ENCODE assay signal across 10 cellular contexts in genomic region chr22:37731804-37732471, GRCh38. TPM values are rescaled to one million over a fixed set of nuclear protein-coding genes. Genes with fewer than 3 reads are reported as not detected.
DNase-seq lines count a peak whose midpoint lies in the region; ATAC-seq and TF ChIP-seq lines count a peak whose summit lies in the region.
"Had no signal": no experiment of that assay in that cellular context is flagged by ENCODE, and none has a peak within 500 bp of the region (broad histone marks: within the 10 kb centered on the region; RNA-seq: fewer than 3 reads in every experiment).

No MANE protein-coding gene starts in this region.

- H3K4me1 ChIP-seq in OCI-LY3 (ENCODE audit: low read length) (peaks cover 9% of the 10 kb centered on the region; the same call in 1 of the 2 replicates), upper lobe of right lung (peaks cover 31% of the 10 kb centered on the region)

- no peak for DNase-seq in Right ventricle myocardium superior
- DNase-seq in left cardiac atrium, result no peak
- DNase-seq in fibroblast of villous mesenchyme (ENCODE audit: low read depth), result no peak
- no peak for DNase-seq in upper lobe of right lung
- no peak for DNase-seq in stimulated activated naive CD4-positive, alpha-beta T cell (lab: John Stamatoyannopoulos, UW)
- DNase-seq in kidney glomerular epithelial cell (lab: John Stamatoyannopoulos, UW), result no peak
- DNase-seq: NCI-H2171 treated with DMSO at 0.1 percent for 48 hours had no signal

- H3K27me3 ChIP-seq in OCI-LY3 (ENCODE audit: low read depth, low read length) (no peaks in the 10 kb centered on the region), upper lobe of right lung (no peaks in the 10 kb centered on the region)

- H3K9me3 ChIP-seq in OCI-LY3 (ENCODE audit: insufficient read depth, low read length), result no peaks in the 10 kb centered on the region
- H3K9me3 ChIP-seq in upper lobe of right lung, result no peaks in the 10 kb centered on the region

- peak; percentile 4 for ATAC-seq in Right ventricle myocardium superior (ENCODE audit: poor library complexity)
- ATAC-seq in left cardiac atrium, result no peak
- peak; percentile 62 for ATAC-seq in upper lobe of right lung
- ATAC-seq in HG02642 (IDR thresholded peaks at IDR 0.05; ENCODE audit: poor library complexity, unreplicated experiment), result no peak

- no peaks in the 10 kb centered on the region for H3K36me3 ChIP-seq in OCI-LY3 (replicated peaks; ENCODE audit: low read depth, low read length)
- no peaks in the 10 kb centered on the region for H3K36me3 ChIP-seq in upper lobe of right lung

- H2AFZ ChIP-seq in OCI-LY3 (ENCODE audit: low read depth, low read length), result peak overlapping the region; percentile 75; the same call in 1 of the 2 replicates
- H2AFZ ChIP-seq: parathyroid adenoma had no signal

- intact Hi-C loops in Right ventricle myocardium superior (cut with DNase I) (no loop called here), left cardiac atrium (cut with DNase I) (no loop called here), upper lobe of right lung (cut with DNase I) (no loop called here)

- H3K4me2 ChIP-seq in OCI-LY3 (ENCODE audit: low read length), result no peak overlapping the region

- no peak for TF ChIP-seq CTCF in OCI-LY3 (IDR thresholded peaks at IDR 0.05; ENCODE audit: low read depth, low read length)
- peak; percentile 24 for TF ChIP-seq CTCF in fibroblast of villous mesenchyme (IDR thresholded peaks at IDR 0.05; ENCODE audit: insufficient read depth, low read depth, low read length)
- peak; percentile 25 for TF ChIP-seq CTCF in upper lobe of right lung (IDR thresholded peaks at IDR 0.05)

- H3K27ac ChIP-seq in OCI-LY3 (ENCODE audit: low read length) (no peak overlapping the region), upper lobe of right lung (no peak overlapping the region)
- H3K27ac ChIP-seq: parathyroid adenoma had no signal

- H3K9ac ChIP-seq in OCI-LY3 (ENCODE audit: low read length), result no peak overlapping the region
- H3K9ac ChIP-seq: parathyroid adenoma had no signal

- H4K20me1 ChIP-seq in OCI-LY3 (ENCODE audit: insufficient read depth, low read length), result no peaks in the 10 kb centered on the region

- no peak overlapping the region for H3K4me3 ChIP-seq in OCI-LY3 (ENCODE audit: low read length)
- no peak overlapping the region for H3K4me3 ChIP-seq in fibroblast of villous mesenchyme (ENCODE audit: low read depth, low read length)
- H3K4me3 ChIP-seq in upper lobe of right lung, result no peak overlapping the region

- H3K79me2 ChIP-seq in OCI-LY3 (ENCODE audit: low read length), result no peaks in the 10 kb centered on the region
- H3K79me2 ChIP-seq: parathyroid adenoma had no signal

RNA-seq across cellular contexts. Expression of gene TRIOBP, which starts 35.1 kb away (rescaled TPM):
- total RNA-seq in Right ventricle myocardium superior (78.6 TPM), left cardiac atrium (100 to 1,000 TPM in 1 of 2 donors, 10 to 100 TPM in 1; 83.5 to 118 TPM), fibroblast of villous mesenchyme (121 and 141 TPM in 2 replicates), upper lobe of right lung (85.0 TPM)

RNA-seq across cellular contexts. Expression of gene NOL12, which starts 45.8 kb away (rescaled TPM):
- total RNA-seq in Right ventricle myocardium superior (14.3 TPM), left cardiac atrium (10 to 100 TPM; 13.7 TPM), fibroblast of villous mesenchyme (7.3 and 10.3 TPM in 2 replicates), upper lobe of right lung (21.6 TPM)

RNA-seq across cellular contexts. Expression of gene LGALS1, which starts 56.5 kb away (rescaled TPM):
- 1,068 TPM for total RNA-seq in Right ventricle myocardium superior
- 100 to 1,000 TPM; 599 to 917 TPM for total RNA-seq in left cardiac atrium
- 3,707 and 5,728 TPM in 2 replicates for total RNA-seq in fibroblast of villous mesenchyme
- total RNA-seq in upper lobe of right lung, result 340 TPM

Comparison
In these comparisons a context has a peak if more than half of its experiments do, and no peak if none do; other contexts are left out.
1. ATAC-seq: peak in Right ventricle myocardium superior (single experiment) and upper lobe of right lung (single experiment); none in left cardiac atrium (0 of 2) and HG02642 (single experiment).